Comparison of ENCODE assay signal across 23 cellular contexts in the genomic region with DNA sequence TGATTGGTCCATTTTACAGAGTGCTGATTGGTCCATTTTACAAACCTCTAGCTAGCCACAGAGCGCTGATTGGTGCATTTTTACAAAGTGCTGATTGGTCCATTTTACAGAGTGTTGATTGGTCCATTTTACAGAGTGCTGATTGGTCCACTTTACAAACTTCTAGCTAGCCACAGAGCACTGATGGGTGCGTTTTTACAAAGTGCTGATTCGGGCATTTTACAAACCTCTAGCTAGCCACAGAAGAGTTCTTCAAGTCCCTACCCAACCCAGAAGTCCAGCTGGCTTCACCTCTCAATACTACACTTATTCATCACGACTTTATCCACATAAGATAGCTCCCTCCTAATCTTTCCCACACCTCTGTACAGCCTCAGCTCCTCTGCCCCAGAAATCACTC.
DNase-seq lines count a peak whose midpoint lies in the region; ATAC-seq, FAIRE-seq and TF ChIP-seq lines count a peak whose summit lies in the region.
"Had no signal": no experiment of that assay in that cellular context is flagged by ENCODE, and none has a peak within 500 bp of the region (broad histone marks: within the 10 kb centered on the region; RNA-seq: fewer than 3 reads in every experiment).

No MANE protein-coding gene starts in this region.

- H3K4me2 ChIP-seq in HepG2 (ENCODE audit: low read depth, low read length) (no peak overlapping the region), H1 (ENCODE audit: insufficient read depth in 1 of 2, low read depth in 2 of 2, low read length in 2 of 2) (no peak overlapping the region)
- H3K4me2 ChIP-seq: BLaER1 treated with 17β-estradiol and CSF1 and Interleukin-3, amounts not matched to agents 10 nM and 100 nM had no signal

- FAIRE-seq in HepG2 (lab: Jason Lieb, UNC) (no peak), H1 (lab: Jason Lieb, UNC) (no peak)
- FAIRE-seq: A204.1, GM19239 had no signal

- BruUV-seq in HepG2 (replicated peaks; lab: Mats Ljungman, UMichigan) = no TSS peak

- CTCF ChIA-PET in HepG2 (lab: Yijun Ruan, JAX; ENCODE audit: low intra/inter-chr PET ratio, low total read pairs) = no interaction called here
- CTCF ChIA-PET in H1 (lab: Charles Lee; ENCODE audit: partially characterized antibody) = interaction anchor here (0.7 to 1.5 kb wide), 3 partner anchors 109 to 388 kb away, joined by 4 read pairs; no protein-coding TSS in a partner anchor
- CTCF ChIA-PET in GM10248 (lab: Yijun Ruan, JAX) = interaction anchor here (0.8 to 2.0 kb wide), 4 partner anchors 9 to 45 kb away, joined by 3 to 5 read pairs (median 4); no protein-coding TSS in a partner anchor
- CTCF ChIA-PET in CD8-positive, alpha-beta memory T cell (lab: Charles Lee) = no interaction called here

- H3K79me2 ChIP-seq in HepG2 (ENCODE audit: insufficient read depth, low read length) (no peaks in the 10 kb centered on the region), H1 (ENCODE audit: control insufficient read depth in 1 of 2, insufficient read depth in 2 of 2, low read length in 2 of 2) (no peaks in the 10 kb centered on the region)

- POLR2A ChIA-PET in HepG2 (lab: Yijun Ruan, JAX) = no interaction called here
- POLR2A ChIA-PET in H1 (lab: Charles Lee; ENCODE audit: partially characterized antibody) = no interaction called here
- POLR2A ChIA-PET in GM10248 (lab: Yijun Ruan, JAX) = no interaction called here
- POLR2A ChIA-PET in CD8-positive, alpha-beta memory T cell (lab: Charles Lee) = no interaction called here

- no peak overlapping the region for H3K4me3 Mint-ChIP-seq in CD8-positive, alpha-beta memory T cell
- H3K4me3 Mint-ChIP-seq: CD4-positive, alpha-beta memory T cell; H9 had no signal

- no peak for TF ChIP-seq CTCF in HepG2 (CRISPR knock-in tag; IDR thresholded peaks at IDR 0.05)
- no peak for TF ChIP-seq CTCF in right lobe of liver (IDR thresholded peaks at IDR 0.05)
- no peak for TF ChIP-seq CTCF in VCaP (conservative IDR thresholded peaks at IDR 0.05)
- TF ChIP-seq CTCF in H1 (IDR thresholded peaks at IDR 0.05; ENCODE audit: control extremely low read depth in 1 of 3, insufficient read depth in 1 of 3, low read depth in 1 of 3, low read length in 3 of 3) = no peak
- no peak for TF ChIP-seq CTCF in testis (IDR thresholded peaks at IDR 0.05)
- TF ChIP-seq CTCF in GM10248 (IDR thresholded peaks at IDR 0.05; ENCODE audit: control extremely low read depth, extremely low read depth, low read depth, missing control alignments) = no peak

- no peak overlapping the region for H4K8ac ChIP-seq in H1 (ENCODE audit: extremely low read depth, insufficient read depth, low read length)

- H4K5ac ChIP-seq in H1 (ENCODE audit: insufficient read length, low read depth, low read length) = no peak overlapping the region

- H3K4me1 Mint-ChIP-seq in CD8-positive, alpha-beta memory T cell = no peaks in the 10 kb centered on the region
- H3K4me1 Mint-ChIP-seq: CD4-positive, alpha-beta memory T cell had no signal

- H3K23me2 ChIP-seq in H1 (ENCODE audit: low read depth, low read length) = no peaks in the 10 kb centered on the region

- DNase-seq in HepG2 (ENCODE audit: low spot score) = no peak
- no peak for DNase-seq in right lobe of liver
- no peak for DNase-seq in H1 (ENCODE audit: low read depth in 1 of 2, low spot score in 2 of 2)
- DNase-seq in testis = no peak
- no peak for DNase-seq in GM10248 (ENCODE audit: extremely low spot score)
- DNase-seq in CD8-positive, alpha-beta memory T cell = no peak
- DNase-seq in activated CD4-positive, alpha-beta T cell treated with anti-CD3 and anti-CD28 coated beads, Interleukin-2, amount 50 U/mL, for 1 hour = no peak
- DNase-seq: ACHN; AML-193; BE2C; CD4-positive, alpha-beta memory T cell; DMS 273 treated with DMSO at 0.1 percent for 48 hours; DMS79; EL; GDM1; GM23248; H9 had no signal

- H2BK15ac ChIP-seq in H1 (ENCODE audit: low read length) = no peak overlapping the region

- no peaks in the 10 kb centered on the region for H3K27me3 Mint-ChIP-seq in CD8-positive, alpha-beta memory T cell
- H3K27me3 Mint-ChIP-seq: CD4-positive, alpha-beta memory T cell had no signal

- H3K27ac ChIP-seq in HepG2 (ENCODE audit: extremely low read length, insufficient read depth, low read length) (no peak overlapping the region), right lobe of liver (no peak overlapping the region), VCaP (peak overlapping the region; percentile 65), H1 (ENCODE audit: low read depth, low read length) (no peak overlapping the region), testis (peak overlapping the region; percentile 71 to 87)
- H3K27ac ChIP-seq in CD8-positive, alpha-beta memory T cell (ENCODE audit: low read depth, low read length) = no peak overlapping the region
- H3K27ac ChIP-seq: 22Rv1; BLaER1 treated with 17β-estradiol and CSF1 and Interleukin-3, amounts not matched to agents 10 nM and 100 nM; GM23248 had no signal

- TF ChIP-seq EP300 in HepG2 (IDR thresholded peaks at IDR 0.05; ENCODE audit: low read depth in 2 of 2, low read length in 2 of 2) = no peak
- TF ChIP-seq EP300 in HepG2 (CRISPR knock-in tag; IDR thresholded peaks at IDR 0.05; ENCODE audit: borderline replicate concordance) = no peak
- TF ChIP-seq EP300 in H1 (IDR thresholded peaks at IDR 0.05; ENCODE audit: borderline replicate concordance in 1 of 2, low read depth in 2 of 2, low read length in 2 of 2) = no peak

- H4K20me1 ChIP-seq in HepG2 (ENCODE audit: insufficient read depth, low read length) (no peaks in the 10 kb centered on the region), H1 (replicated peaks in 1 of 2; ENCODE audit: control insufficient read depth in 1 of 2, insufficient read depth in 2 of 2, low read length in 2 of 2) (no peaks in the 10 kb centered on the region)
- H4K20me1 ChIP-seq: BLaER1 treated with 17β-estradiol and CSF1 and Interleukin-3, amounts not matched to agents 10 nM and 100 nM had no signal

- H2AK5ac ChIP-seq in H1 (ENCODE audit: low read depth, low read length) = no peak overlapping the region

- ATAC-seq in HepG2 (no peak), right lobe of liver (no peak)
- ATAC-seq: HCT116 had no signal

- H3K27ac Mint-ChIP-seq in CD8-positive, alpha-beta memory T cell = no peak overlapping the region
- H3K27ac Mint-ChIP-seq: CD4-positive, alpha-beta memory T cell had no signal

- H2BK120ac ChIP-seq in H1 (replicated peaks; ENCODE audit: low read depth, low read length) = no peak overlapping the region

- H3K4me1 ChIP-seq in HepG2 (ENCODE audit: insufficient read depth, low read length) (no peaks in the 10 kb centered on the region), right lobe of liver (no peaks in the 10 kb centered on the region), H1 (replicated peaks in 1 of 4; ENCODE audit: control insufficient read depth in 3 of 4, insufficient read depth in 4 of 4, low read length in 3 of 4) (no peaks in the 10 kb centered on the region), testis (peaks cover 16% of the 10 kb centered on the region)
- no peaks in the 10 kb centered on the region for H3K4me1 ChIP-seq in CD8-positive, alpha-beta memory T cell (ENCODE audit: insufficient read depth, low read length)

- no peaks in the 10 kb centered on the region for H3K9me3 ChIP-seq in HepG2 (ENCODE audit: low read length)
- no peaks in the 10 kb centered on the region for H3K9me3 ChIP-seq in right lobe of liver
- no peaks in the 10 kb centered on the region for H3K9me3 ChIP-seq in H1 (ENCODE audit: insufficient read depth in 2 of 2, low read depth in 1 of 2, low read length in 1 of 2)
- no peaks in the 10 kb centered on the region for H3K9me3 ChIP-seq in testis
- H3K9me3 ChIP-seq in CD8-positive, alpha-beta memory T cell (ENCODE audit: low read length) = no peaks in the 10 kb centered on the region
- H3K9me3 ChIP-seq: BE2C had no signal

- H2BK12ac ChIP-seq in H1 (ENCODE audit: low read depth, low read length) = no peak overlapping the region

- H3K14ac ChIP-seq in H1 (ENCODE audit: insufficient read length) = no peak overlapping the region

- intact Hi-C loops in HepG2 (cut with micrococcal nuclease; ENCODE audit: unreplicated experiment) (no loop called here), right lobe of liver (cut with DNase I) (no loop called here), testis (cut with DNase I; ENCODE audit: low total_unique reads) (no loop called here)

- H3K36me3 ChIP-seq in HepG2 (replicated peaks in 1 of 2; ENCODE audit: control insufficient read depth in 1 of 2, insufficient read depth in 2 of 2, low read length in 2 of 2) (no peaks in the 10 kb centered on the region), right lobe of liver (no peaks in the 10 kb centered on the region), H1 (ENCODE audit: control insufficient read depth in 2 of 4, insufficient read depth in 4 of 4, low read length in 3 of 4) (no peaks in the 10 kb centered on the region), testis (ENCODE audit: low read depth, missing control alignments) (no peaks in the 10 kb centered on the region)
- no peaks in the 10 kb centered on the region for H3K36me3 ChIP-seq in CD8-positive, alpha-beta memory T cell (ENCODE audit: insufficient read depth, low read length)
- H3K36me3 ChIP-seq: BE2C; BLaER1 treated with 17β-estradiol and CSF1 and Interleukin-3, amounts not matched to agents 10 nM and 100 nM had no signal

- no peaks in the 10 kb centered on the region for H3K36me3 Mint-ChIP-seq in CD8-positive, alpha-beta memory T cell
- H3K36me3 Mint-ChIP-seq: CD4-positive, alpha-beta memory T cell had no signal

- H3K27me3 ChIP-seq in HepG2 (ENCODE audit: control insufficient read depth in 1 of 2, insufficient read depth in 2 of 2, low read length in 2 of 2) (no peaks in the 10 kb centered on the region), right lobe of liver (no peaks in the 10 kb centered on the region), H1 (replicated peaks in 1 of 4; ENCODE audit: control insufficient read depth in 3 of 4, extremely low read depth in 1 of 4, insufficient read depth in 3 of 4, low read length in 3 of 4) (no peaks in the 10 kb centered on the region), testis (no peaks in the 10 kb centered on the region)
- no peaks in the 10 kb centered on the region for H3K27me3 ChIP-seq in CD8-positive, alpha-beta memory T cell (ENCODE audit: insufficient read depth, low read length, poor library complexity, severe bottlenecking)
- H3K27me3 ChIP-seq: BE2C; BLaER1 treated with 17β-estradiol and CSF1 and Interleukin-3, amounts not matched to agents 10 nM and 100 nM had no signal

- H3K4me3 ChIP-seq in HepG2 (replicated peaks in 1 of 3; ENCODE audit: insufficient read depth in 1 of 3, low read depth in 2 of 3, low read length in 3 of 3) = no peak overlapping the region
- H3K4me3 ChIP-seq in right lobe of liver = no peak overlapping the region
- H3K4me3 ChIP-seq in H1 (ENCODE audit: extremely low read depth in 1 of 4, insufficient read depth in 2 of 4, low read depth in 3 of 4, low read length in 4 of 4) = no peak overlapping the region
- H3K4me3 ChIP-seq in testis = peak overlapping the region in 1 of 2 donors; percentile 4
- H3K4me3 ChIP-seq in CD8-positive, alpha-beta memory T cell (ENCODE audit: low read length) = no peak overlapping the region
- H3K4me3 ChIP-seq: BLaER1 treated with 17β-estradiol and CSF1 and Interleukin-3, amounts not matched to agents 10 nM and 100 nM; GM23248 had no signal

- H3K9ac ChIP-seq in HepG2 (ENCODE audit: insufficient read depth, low read depth, low read length) = no peak overlapping the region
- H3K9ac ChIP-seq in H1 (replicated peaks in 1 of 4; ENCODE audit: extremely low read depth in 1 of 4, low read depth in 3 of 4, low read length in 3 of 4) = no peak overlapping the region
- H3K9ac ChIP-seq: BLaER1 treated with 17β-estradiol and CSF1 and Interleukin-3, amounts not matched to agents 10 nM and 100 nM; GM23248 had no signal

- no peaks in the 10 kb centered on the region for H3K79me1 ChIP-seq in H1 (ENCODE audit: low read depth, low read length)

- no peak overlapping the region for H3K18ac ChIP-seq in H1 (ENCODE audit: extremely low read depth, low read length)

- H3K23ac ChIP-seq in H1 (ENCODE audit: insufficient read length) = no peak overlapping the region

- no peak overlapping the region for H2BK5ac ChIP-seq in H1 (ENCODE audit: low read depth, low read length)

- H3K56ac ChIP-seq in H1 (replicated peaks; ENCODE audit: insufficient read length, low read depth, low read length) = no peak overlapping the region

- no peak for TF ChIP-seq POLR2A in HepG2 (IDR thresholded peaks at IDR 0.05; ENCODE audit: insufficient read depth in 1 of 2, low read depth in 2 of 2, low read length in 2 of 2)
- TF ChIP-seq POLR2A in right lobe of liver (IDR thresholded peaks at IDR 0.05) = no peak
- no peak for TF ChIP-seq POLR2A in H1 (IDR thresholded peaks at IDR 0.05; ENCODE audit: control extremely low read depth in 1 of 2, low read depth in 2 of 2, low read length in 2 of 2)
- no peak for TF ChIP-seq POLR2A in testis (IDR thresholded peaks at IDR 0.05)

- TF ChIP-seq RAD21 in HepG2 (CRISPR knock-in tag; IDR thresholded peaks at IDR 0.05) (no peak), H1 (IDR thresholded peaks at IDR 0.05 in 1 of 2, conservative IDR thresholded peaks at IDR 0.05 in 1 of 2; ENCODE audit: low read depth in 2 of 2, low read length in 2 of 2) (no peak)

- in situ Hi-C loops in HepG2 (cut with HindIII; ENCODE audit: extremely low pct_ligation_motif_present, low pct_unique_long_range_greater_than_20kb) = no loop called here

- no peak overlapping the region for H2BK20ac ChIP-seq in H1 (ENCODE audit: low read length)

- H3K9me3 Mint-ChIP-seq in CD8-positive, alpha-beta memory T cell = peaks cover 0 to 13% (median 5%) of the 10 kb centered on the region in 5 donors

- no peak overlapping the region for H3K4ac ChIP-seq in H1 (replicated peaks; ENCODE audit: insufficient read length, low read depth, low read length)

- no peak overlapping the region for H2AFZ ChIP-seq in HepG2 (ENCODE audit: low read length)
- H2AFZ ChIP-seq in H1 (ENCODE audit: low read length) = no peak overlapping the region
- H2AFZ ChIP-seq: GM23248 had no signal

- no peak overlapping the region for H4K91ac ChIP-seq in H1 (replicated peaks; ENCODE audit: insufficient read length, low read length)

- WGBS in HepG2 (ENCODE audit: low lambda C conversion rate) = 0% methylated on average over 4 of the region's 4 CpGs
- WGBS in right lobe of liver (ENCODE audit: insufficient coverage, low coverage, low lambda C conversion rate, missing lambda C conversion rate) = 13% methylated on average over 4 of the region's 4 CpGs
- 78% methylated on average over 4 of the region's 4 CpGs; no CpG with 5 or more reads in 1 of the 2 experiments for WGBS in H1 (ENCODE audit: extremely low coverage in 1 of 2, insufficient coverage in 1 of 2, insufficient read length in 1 of 2, insufficient replicate concordance in 2 of 2, low coverage in 1 of 2, low lambda C conversion rate in 2 of 2, missing lambda C conversion rate in 1 of 2), 2 experiments
- 28 to 64% methylated on average over 4 of the region's 4 CpGs for WGBS in testis, 2 donors

Comparison
In these comparisons a context has a peak if more than half of its experiments do, and no peak if none do; other contexts are left out.
1. H3K27ac ChIP-seq: peak in VCaP (single experiment) and testis (2 of 2); none in HepG2 (single experiment), right lobe of liver (0 of 3), H1 (single experiment) and CD8-positive, alpha-beta memory T cell (single experiment).
2. CTCF ChIA-PET loops: an anchor here in H1 (0.7 to 1.5 kb wide) and GM10248 (0.8 to 2.0 kb wide); none called in HepG2 and CD8-positive, alpha-beta memory T cell.